Comparison of ENCODE assay signal across 8 cellular contexts in the genomic region with DNA sequence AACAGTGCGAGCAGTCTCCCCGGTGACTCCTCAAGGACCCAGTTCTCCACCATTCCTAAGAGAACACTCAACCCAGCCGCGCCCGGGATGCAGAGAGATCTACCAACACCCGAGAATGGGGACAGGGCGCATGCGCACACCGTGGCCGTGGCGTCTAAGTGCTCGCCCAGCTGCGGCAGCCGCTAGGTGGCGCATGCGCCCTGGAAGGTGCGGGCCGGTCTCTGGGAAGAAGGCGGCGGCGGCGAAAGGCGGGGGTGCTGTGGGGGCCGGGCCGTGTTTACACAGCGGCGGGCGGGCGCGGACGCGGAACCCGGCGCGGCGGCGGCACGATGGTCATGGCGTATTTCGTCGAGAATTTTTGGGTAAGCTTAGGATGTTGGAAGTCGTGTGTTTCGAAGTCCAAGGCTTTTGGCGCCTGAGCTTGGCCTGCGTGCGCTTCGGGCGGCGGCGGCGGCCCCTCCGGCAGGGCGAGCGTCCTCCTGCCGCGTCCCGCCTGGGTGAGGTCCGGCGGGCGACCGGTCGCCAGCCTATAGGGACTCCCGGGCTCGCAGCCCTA. TPM values are rescaled to one million over a fixed set of nuclear protein-coding genes. Genes with fewer than 3 reads are reported as not detected.
DNase-seq lines count a peak whose midpoint lies in the region; ATAC-seq, FAIRE-seq and TF ChIP-seq lines count a peak whose summit lies in the region.

TSS of gene FCHO2 (plus strand) at position 274 of the 556 bp plus-strand sequence. CDS start at position 330, 56 bp downstream.

- peak within 1 kb of the TSS; percentile 97 to 98 for H3K27ac ChIP-seq in ascending aorta
- peak within 1 kb of the TSS; percentile 99 for H3K27ac ChIP-seq in right cardiac atrium (ENCODE audit: low read length)

- H3K4me3 ChIP-seq in ascending aorta (peak within 1 kb of the TSS; percentile 83 to 95), right cardiac atrium (ENCODE audit: low read length) (peak within 1 kb of the TSS; percentile 79)

- intact Hi-C loops in ascending aorta (cut with DNase I) (loop anchor here (1.0 to 5.0 kb wide), 4 partner anchors 66 to 498 kb away; partner anchors contain the start of gene TNPO1), right cardiac atrium (cut with DNase I) (no loop called here)

- DNase-seq in NCI-H187 (lab: John Stamatoyannopoulos, UW) (peak; percentile 96 to 97), T-helper 2 cell (peak; percentile 90 to 95 (median 91)), ascending aorta (ENCODE audit: low spot score in 2 of 2) (peak; percentile 90 to 99), right cardiac atrium (peak; percentile 100), pulmonary artery endothelial cell (ENCODE audit: low read depth, low spot score) (peak; percentile 77), urothelium cell line (ENCODE audit: low spot score) (peak; percentile 98)

- peak; percentile 92 for FAIRE-seq in urothelium cell line (lab: Jason Lieb, UNC)

- H3K9me3 ChIP-seq in ascending aorta: no peaks in the 10 kb centered on the region
- no peaks in the 10 kb centered on the region for H3K9me3 ChIP-seq in right cardiac atrium (ENCODE audit: control insufficient read depth, low read length)

- H3K27me3 ChIP-seq in ascending aorta: no peaks in the 10 kb centered on the region
- no peaks in the 10 kb centered on the region for H3K27me3 ChIP-seq in right cardiac atrium (ENCODE audit: control insufficient read depth, insufficient read depth)

- under 1% methylated on average over 64 of the region's 64 CpGs for WGBS in right cardiac atrium

- H3K36me3 ChIP-seq in ascending aorta: no peaks in the 10 kb centered on the region

- H3K4me1 ChIP-seq in ascending aorta (peaks cover 0 to 22% of the 10 kb centered on the region in 2 donors), right cardiac atrium (ENCODE audit: control insufficient read depth, insufficient read depth, low read length) (no peaks in the 10 kb centered on the region)

- TF ChIP-seq CTCF in ascending aorta (IDR thresholded peaks at IDR 0.05): peak; percentile 85 to 90 (median 86)

- ATAC-seq in GM18498 (IDR thresholded peaks at IDR 0.05; ENCODE audit: unreplicated experiment): peak; percentile 97
- ATAC-seq in HG02938 (IDR thresholded peaks at IDR 0.05; ENCODE audit: unreplicated experiment): peak; percentile 85
- peak; percentile 95 to 97 for ATAC-seq in right cardiac atrium

RNA-seq across cellular contexts. Expression of gene FCHO2, which starts in this region (rescaled TPM):
- total RNA-seq in ascending aorta: 10.7 TPM
- 10 to 100 TPM; 20.4 to 25.5 (median 23.5) TPM for total RNA-seq in right cardiac atrium
- 7.1 TPM for polyA plus RNA-seq in right cardiac atrium
- 20.4 and 20.5 TPM in 2 replicates for total RNA-seq in pulmonary artery endothelial cell

Comparison
In these comparisons a context has a peak if more than half of its experiments do, and no peak if none do; other contexts are left out.
1. Peak in every context shown above with its lines: DNase-seq, ATAC-seq, H3K4me3 ChIP-seq and H3K27ac ChIP-seq.